31 cellular contexts compared by ENCODE assay signal in the genomic region with DNA sequence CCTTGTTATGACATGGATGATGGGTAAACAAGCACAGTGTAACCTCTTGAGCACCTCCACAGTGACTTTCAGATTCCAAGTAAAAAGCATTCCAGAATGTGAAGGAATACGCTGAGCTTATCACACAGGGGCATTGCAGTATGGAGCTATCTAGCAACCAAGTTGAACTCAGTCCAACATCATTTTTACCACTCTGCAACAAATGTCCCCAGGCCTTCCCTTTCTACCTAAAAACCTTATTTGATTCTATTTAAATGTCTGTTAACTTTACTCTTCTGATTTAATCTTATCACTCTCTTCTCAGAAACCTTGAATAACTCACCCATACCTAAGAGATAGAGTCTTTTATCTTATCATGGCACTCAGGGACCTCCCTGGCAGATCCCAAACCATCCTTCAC.
"Had no signal": no experiment of that assay in that cellular context is flagged by ENCODE, and none has a peak within 500 bp of the region (broad histone marks: within the 10 kb centered on the region; RNA-seq: fewer than 3 reads in every experiment).

No MANE protein-coding gene starts in this region.

- H3K4me1 ChIP-seq: colonic mucosa had no signal

- FAIRE-seq: endometrium, frontal cortex had no signal

- H3K9me3 Mint-ChIP-seq: activated B cell treated with CpG ODN at 0.5 μM for 24 hours; activated CD8-positive, alpha-beta T cell treated with anti-CD3 and anti-CD28 coated beads for 36 hours; activated naive CD4-positive, alpha-beta T cell treated with anti-CD3 and anti-CD28 coated beads, Interleukin-2, amount 50 U/mL, for 24 hours; activated naive CD8-positive, alpha-beta T cell treated with anti-CD3 and anti-CD28 coated beads for 36 hours; activated T-cell treated with anti-CD3 and anti-CD28 coated beads, Interleukin-2, amount 50 U/mL, for 4 hours; activated T-helper 17 cell treated with anti-CD3 and anti-CD28 coated beads, Interleukin-2, amount 50 U/mL, for 72 hours; T-helper 2 cell treated with Interferon-gamma antibody and Interleukin-4, amounts not matched to agents 5 μg/mL and 100 μg/mL, for 36 hours had no signal

- H3K27ac ChIP-seq: adrenal gland, body of pancreas, colonic mucosa, WERI-Rb-1 had no signal

- H3K9me3 ChIP-seq: adrenal gland, body of pancreas, colonic mucosa had no signal

- H3K4me3 Mint-ChIP-seq: activated B cell treated with CpG ODN at 0.5 μM for 24 hours; activated CD8-positive, alpha-beta T cell treated with anti-CD3 and anti-CD28 coated beads for 36 hours; activated naive CD4-positive, alpha-beta T cell treated with anti-CD3 and anti-CD28 coated beads, Interleukin-2, amount 50 U/mL, for 24 hours; activated naive CD8-positive, alpha-beta T cell treated with anti-CD3 and anti-CD28 coated beads for 36 hours; activated naive CD8-positive, alpha-beta T cell treated with anti-CD3 and anti-CD28 coated beads, Interleukin-2, amount 50 U/mL, for 24 hours; activated T-cell treated with anti-CD3 and anti-CD28 coated beads, Interleukin-2, amount 50 U/mL, for 4 hours; activated T-helper 17 cell treated with anti-CD3 and anti-CD28 coated beads, Interleukin-2, amount 50 U/mL, for 72 hours; T-helper 17 cell; T-helper 2 cell treated with Interferon-gamma antibody and Interleukin-4, amounts not matched to agents 5 μg/mL and 100 μg/mL, for 36 hours had no signal

- H3K4me3 ChIP-seq: adrenal gland, body of pancreas, colonic mucosa had no signal

- H3K27ac Mint-ChIP-seq: activated B cell treated with CpG ODN at 0.5 μM for 24 hours; activated CD8-positive, alpha-beta T cell treated with anti-CD3 and anti-CD28 coated beads for 36 hours; activated naive CD4-positive, alpha-beta T cell treated with anti-CD3 and anti-CD28 coated beads, Interleukin-2, amount 50 U/mL, for 24 hours; activated naive CD8-positive, alpha-beta T cell treated with anti-CD3 and anti-CD28 coated beads for 36 hours; activated naive CD8-positive, alpha-beta T cell treated with anti-CD3 and anti-CD28 coated beads, Interleukin-2, amount 50 U/mL, for 24 hours; activated T-helper 17 cell treated with anti-CD3 and anti-CD28 coated beads, Interleukin-2, amount 50 U/mL, for 72 hours; T-helper 17 cell; T-helper 2 cell treated with Interferon-gamma antibody and Interleukin-4, amounts not matched to agents 5 μg/mL and 100 μg/mL, for 36 hours had no signal

- H3K36me3 ChIP-seq: adrenal gland, colonic mucosa, WERI-Rb-1 had no signal

- DNase-seq: activated B cell treated with CpG ODN at 0.5 μM for 24 hours; activated CD4-positive, alpha-beta T cell treated with anti-CD3 and anti-CD28 coated beads for 48 hours; activated CD4-positive, alpha-beta T cell treated with anti-CD3 and anti-CD28 coated beads, Interleukin-2, amount 50 U/mL, for 1 hour; activated CD4-positive, alpha-beta T cell treated with anti-CD3 and anti-CD28 coated beads, Interleukin-2, amount 50 U/mL, for 48 hours; activated CD8-positive, alpha-beta memory T cell treated with anti-CD3 and anti-CD28 coated beads for 24 hours; activated CD8-positive, alpha-beta T cell treated with anti-CD3 and anti-CD28 coated beads for 36 hours; activated effector memory CD4-positive, alpha-beta T cell treated with Interleukin-2 at 50 U/mL for 16 hours; activated gamma-delta T cell treated with Interleukin-2 at 50 U/mL for 16 hours; activated naive CD4-positive, alpha-beta T cell treated with Interleukin-2 at 50 U/mL for 16 hours; activated naive CD8-positive, alpha-beta T cell treated with anti-CD3 and anti-CD28 coated beads for 36 hours; activated naive CD8-positive, alpha-beta T cell treated with anti-CD3 and anti-CD28 coated beads, Interleukin-2, amount 50 U/mL, for 24 hours; activated T-cell treated with anti-CD3 and anti-CD28 coated beads, Interleukin-2, amount 50 U/mL, for 4 hours; adrenal gland; anterior cingulate cortex; body of pancreas; caudate nucleus; colonic mucosa; effector CD8-positive, alpha-beta T cell; foreskin fibroblast; head of caudate nucleus; hippocampal formation; T-helper 17 cell; T1000; WERI-Rb-1 had no signal

- H3K4me1 Mint-ChIP-seq: activated B cell treated with CpG ODN at 0.5 μM for 24 hours; activated naive CD4-positive, alpha-beta T cell treated with anti-CD3 and anti-CD28 coated beads, Interleukin-2, amount 50 U/mL, for 24 hours; activated naive CD8-positive, alpha-beta T cell treated with anti-CD3 and anti-CD28 coated beads for 36 hours; activated naive CD8-positive, alpha-beta T cell treated with anti-CD3 and anti-CD28 coated beads, Interleukin-2, amount 50 U/mL, for 24 hours; activated T-helper 17 cell treated with anti-CD3 and anti-CD28 coated beads, Interleukin-2, amount 50 U/mL, for 72 hours; T-helper 17 cell had no signal

- H3K27me3 ChIP-seq: adrenal gland, body of pancreas, colonic mucosa had no signal

- H3K36me3 Mint-ChIP-seq: activated naive CD4-positive, alpha-beta T cell treated with anti-CD3 and anti-CD28 coated beads, Interleukin-2, amount 50 U/mL, for 24 hours; activated naive CD8-positive, alpha-beta T cell treated with anti-CD3 and anti-CD28 coated beads for 36 hours had no signal

- ATAC-seq: activated CD4-positive, CD25-positive, alpha-beta regulatory T cell treated with anti-CD3 and anti-CD28 coated beads, Interleukin-2, amount 50 U/mL, for 24 hours; activated CD8-positive, alpha-beta T cell treated with anti-CD3 and anti-CD28 coated beads for 36 hours; activated naive CD8-positive, alpha-beta T cell treated with anti-CD3 and anti-CD28 coated beads, Interleukin-2, amount 50 U/mL, for 24 hours; activated T-cell treated with anti-CD3 and anti-CD28 coated beads, Interleukin-2, amount 50 U/mL, for 4 hours; activated T-helper 17 cell treated with anti-CD3 and anti-CD28 coated beads, Interleukin-2, amount 50 U/mL, for 72 hours; body of pancreas; esophagus mucosa; T-helper 17 cell had no signal
